Comparison of ENCODE assay signal across 27 cellular contexts in genomic region chr21:37673801-37674575, GRCh38.
"Had no signal": no experiment of that assay in that cellular context is flagged by ENCODE, and none has a peak within 500 bp of the region (broad histone marks: within the 10 kb centered on the region; RNA-seq: fewer than 3 reads in every experiment).

No MANE protein-coding gene starts in this region.

- H3K36me3 ChIP-seq: esophagus muscularis mucosa, upper lobe of left lung had no signal

- ATAC-seq: body of pancreas; left cardiac atrium; mucosa of descending colon; naive thymus-derived CD4-positive, alpha-beta T cell; sciatic nerve had no signal

- H3K27ac ChIP-seq: body of pancreas, esophagus muscularis mucosa, testis, upper lobe of left lung had no signal

- H3K4me3 Mint-ChIP-seq: activated B cell treated with CpG ODN at 0.5 μM for 24 hours; activated CD4-positive, alpha-beta memory T cell treated with anti-CD3 and anti-CD28 coated beads for 36 hours; activated naive CD4-positive, alpha-beta T cell treated with anti-CD3 and anti-CD28 coated beads for 36 hours; memory B cell; naive thymus-derived CD4-positive, alpha-beta T cell; neural crest cell; T-helper 2 cell treated with Interferon-gamma antibody and Interleukin-4, amounts not matched to agents 5 μg/mL and 100 μg/mL, for 36 hours had no signal

- FAIRE-seq: frontal cortex had no signal

- H3K9me3 Mint-ChIP-seq: activated CD4-positive, alpha-beta memory T cell treated with anti-CD3 and anti-CD28 coated beads for 36 hours; activated naive CD4-positive, alpha-beta T cell treated with anti-CD3 and anti-CD28 coated beads for 36 hours; T-helper 2 cell treated with Interferon-gamma antibody and Interleukin-4, amounts not matched to agents 5 μg/mL and 100 μg/mL, for 36 hours had no signal

- DNase-seq: activated B cell treated with CpG ODN at 0.5 μM for 24 hours; activated CD4-positive, alpha-beta memory T cell treated with anti-CD3 and anti-CD28 coated beads for 36 hours; activated CD4-positive, alpha-beta T cell treated with anti-CD3 and anti-CD28 coated beads for 4 hours; activated effector memory CD4-positive, alpha-beta T cell treated with Interleukin-2 at 50 U/mL for 16 hours; activated naive CD4-positive, alpha-beta T cell treated with anti-CD3 and anti-CD28 coated beads for 36 hours; activated T-cell treated with anti-CD3 and anti-CD28 coated beads, Interleukin-2, amount 50 U/mL, for 48 hours; body of pancreas; caudate nucleus; dermis blood vessel endothelial cell; effector CD8-positive, alpha-beta T cell; glutamatergic neuron; hippocampal formation; left cardiac atrium; mucosa of descending colon; naive thymus-derived CD4-positive, alpha-beta T cell; occipital lobe; stimulated activated CD4-positive, alpha-beta T cell treated with anti-CD3 and anti-CD28 coated beads, Interleukin-2, amount 100 ng/mL, for 48 hours; stimulated activated naive CD4-positive, alpha-beta T cell; testis; upper lobe of left lung had no signal

- H3K27me3 ChIP-seq: body of pancreas, testis, upper lobe of left lung had no signal

- H3K4me3 ChIP-seq: body of pancreas, esophagus muscularis mucosa, mucosa of descending colon, smooth muscle cell, upper lobe of left lung had no signal

- H3K27ac Mint-ChIP-seq: activated B cell treated with CpG ODN at 0.5 μM for 24 hours; activated CD4-positive, alpha-beta memory T cell treated with anti-CD3 and anti-CD28 coated beads for 36 hours; activated naive CD4-positive, alpha-beta T cell treated with anti-CD3 and anti-CD28 coated beads for 36 hours; memory B cell; naive thymus-derived CD4-positive, alpha-beta T cell; T-helper 2 cell treated with Interferon-gamma antibody and Interleukin-4, amounts not matched to agents 5 μg/mL and 100 μg/mL, for 36 hours had no signal

- H3K4me1 Mint-ChIP-seq: activated B cell treated with CpG ODN at 0.5 μM for 24 hours, memory B cell had no signal

- H3K36me3 Mint-ChIP-seq: activated CD4-positive, alpha-beta memory T cell treated with anti-CD3 and anti-CD28 coated beads for 36 hours; memory B cell; naive thymus-derived CD4-positive, alpha-beta T cell had no signal

- H3K9me3 ChIP-seq: body of pancreas, mucosa of descending colon, testis, upper lobe of left lung had no signal
